ENCODE assay signal across 21 cellular contexts in the genomic region with DNA sequence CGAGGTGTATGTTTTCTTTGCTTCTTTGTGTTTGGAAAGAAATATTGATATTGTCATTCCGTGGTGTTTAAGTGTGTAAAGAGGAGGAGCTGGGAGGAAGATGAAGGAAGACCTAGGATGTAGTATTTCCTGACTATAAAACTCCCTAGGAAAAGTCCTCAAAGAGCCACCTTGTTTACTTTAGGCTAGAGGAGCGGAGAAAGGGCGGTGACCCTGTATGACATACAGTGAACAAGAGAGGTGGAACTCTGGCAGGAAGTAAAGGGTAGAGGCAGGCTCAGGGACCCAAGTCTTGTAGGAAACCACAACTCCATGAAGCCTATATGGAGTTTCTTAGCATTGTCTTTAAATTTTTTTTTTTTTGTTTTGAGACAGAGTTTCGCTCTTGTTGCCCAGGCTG. TPM values are rescaled to one million over a fixed set of nuclear protein-coding genes. Genes with fewer than 3 reads are reported as not detected.
DNase-seq lines count a peak whose midpoint lies in the region; ATAC-seq, FAIRE-seq and TF ChIP-seq lines count a peak whose summit lies in the region.
"Had no signal": no experiment of that assay in that cellular context is flagged by ENCODE, and none has a peak within 500 bp of the region (broad histone marks: within the 10 kb centered on the region; RNA-seq: fewer than 3 reads in every experiment).

No MANE protein-coding gene starts in this region.

- H3K79me2 ChIP-seq in smooth muscle cell (ENCODE audit: low read depth): no peaks in the 10 kb centered on the region

- H3K9me3 Mint-ChIP-seq in activated T-cell treated with anti-CD3 and anti-CD28 coated beads, Interleukin-2, amount 50 U/mL, for 4 hours: peaks cover 4% of the 10 kb centered on the region
- H3K9me3 Mint-ChIP-seq: IgD-negative memory B cell had no signal

- no peaks in the 10 kb centered on the region for H3F3A ChIP-seq in smooth muscle cell (ENCODE audit: low read depth)

- H3K4me1 ChIP-seq in esophagus (ENCODE audit: control insufficient read depth in 2 of 2, insufficient read depth in 2 of 2, low read length in 1 of 2) (peaks cover 0 to 5% of the 10 kb centered on the region in 2 donors), prostate gland (replicated peaks) (no peaks in the 10 kb centered on the region), kidney (ENCODE audit: control insufficient read depth in 1 of 2, insufficient read depth in 1 of 2, low read depth in 1 of 2, low read length in 2 of 2) (peaks cover 7 to 8% of the 10 kb centered on the region in 2 donors), gastrocnemius medialis (peaks cover 0 to 2% of the 10 kb centered on the region in 2 donors), smooth muscle cell (ENCODE audit: low read depth) (no peaks in the 10 kb centered on the region)

- ATAC-seq in activated T-cell treated with anti-CD3 and anti-CD28 coated beads, Interleukin-2, amount 50 U/mL, for 4 hours: no peak
- ATAC-seq in T-helper 17 cell: peak; percentile 56
- ATAC-seq in gastrocnemius medialis: no peak
- ATAC-seq: A549; gastroesophageal sphincter; stimulated activated memory B cell treated with anti-CD40 and anti-IgM and Interleukin-4, amounts not matched to agents 10 μg/mL and 1 μg/mL and 100 μg/mL, for 72 hours had no signal

- no peak for DNase-seq in activated T-cell treated with anti-CD3 and anti-CD28 coated beads, Interleukin-2, amount 50 U/mL, for 4 hours
- DNase-seq in activated T-cell treated with anti-CD3 and anti-CD28 coated beads, Interleukin-2, amount 50 U/mL, for 1 hour: no peak
- no peak for DNase-seq in T-helper 17 cell
- DNase-seq in prostate gland (ENCODE audit: low spot score): no peak
- no peak for DNase-seq in kidney
- DNase-seq in gastrocnemius medialis: no peak
- no peak for DNase-seq in smooth muscle cell (lab: John Stamatoyannopoulos, UW; ENCODE audit: unreplicated experiment)
- DNase-seq: activated T-cell treated with anti-CD3 and anti-CD28 coated beads for 4 hours, cerebellar nuclear complex, DMS79 treated with DMSO at 0.1 percent for 48 hours, NCI-H526, T1000 had no signal

- TF ChIP-seq POLR2A in prostate gland (IDR thresholded peaks at IDR 0.05) (no peak), gastrocnemius medialis (IDR thresholded peaks at IDR 0.05) (no peak)

- H3K36me3 ChIP-seq in esophagus (ENCODE audit: control insufficient read depth in 2 of 2, insufficient read depth in 2 of 2, low read length in 1 of 2) (no peaks in the 10 kb centered on the region), prostate gland (no peaks in the 10 kb centered on the region), kidney (ENCODE audit: control insufficient read depth in 1 of 2, insufficient read depth in 2 of 2, low read length in 2 of 2) (no peaks in the 10 kb centered on the region), gastrocnemius medialis (no peaks in the 10 kb centered on the region), smooth muscle cell (ENCODE audit: low read depth) (no peaks in the 10 kb centered on the region)
- H3K36me3 ChIP-seq: BLaER1 treated with 17β-estradiol and CSF1 and Interleukin-3, amounts not matched to agents 10 nM and 100 nM; gastroesophageal sphincter; tibial nerve had no signal

- no peak overlapping the region for H3K4me2 ChIP-seq in smooth muscle cell
- H3K4me2 ChIP-seq: A549; BLaER1 treated with 17β-estradiol and CSF1 and Interleukin-3, amounts not matched to agents 10 nM and 100 nM had no signal

- no peaks in the 10 kb centered on the region for H3K27me3 Mint-ChIP-seq in activated T-cell treated with anti-CD3 and anti-CD28 coated beads, Interleukin-2, amount 50 U/mL, for 4 hours (ENCODE audit: low read depth)
- no peaks in the 10 kb centered on the region for H3K27me3 Mint-ChIP-seq in T-helper 17 cell
- H3K27me3 Mint-ChIP-seq: IgD-negative memory B cell; stimulated activated memory B cell treated with anti-CD40 and anti-IgM and Interleukin-4, amounts not matched to agents 10 μg/mL and 1 μg/mL and 100 μg/mL, for 72 hours had no signal

- H3K27ac ChIP-seq in esophagus (ENCODE audit: low read depth in 2 of 2, low read length in 1 of 2): peak overlapping the region; percentile 85 to 90
- H3K27ac ChIP-seq in prostate gland: peak overlapping the region; percentile 13 to 65
- no peak overlapping the region for H3K27ac ChIP-seq in kidney (ENCODE audit: low read depth in 2 of 2, low read length in 2 of 2)
- no peak overlapping the region for H3K27ac ChIP-seq in gastrocnemius medialis
- H3K27ac ChIP-seq in smooth muscle cell (ENCODE audit: low read depth): no peak overlapping the region
- H3K27ac ChIP-seq: A549; BLaER1 treated with 17β-estradiol and CSF1 and Interleukin-3, amounts not matched to agents 10 nM and 100 nM; gastroesophageal sphincter had no signal

- no peak overlapping the region for H3K9ac ChIP-seq in kidney (ENCODE audit: low read length in 2 of 2)
- no peak overlapping the region for H3K9ac ChIP-seq in smooth muscle cell (ENCODE audit: low read depth)
- H3K9ac ChIP-seq: BLaER1 treated with 17β-estradiol and CSF1 and Interleukin-3, amounts not matched to agents 10 nM and 100 nM had no signal

- intact Hi-C loops in prostate gland (cut with DNase I) (no loop called here), kidney (cut with DNase I) (no loop called here), gastrocnemius medialis (cut with DNase I; ENCODE audit: low total_unique reads) (loop anchor here (5.0 kb wide), 1 partner anchor 1604 kb away; no protein-coding TSS in a partner anchor)

- no peak overlapping the region for H2AFZ ChIP-seq in smooth muscle cell (ENCODE audit: low read depth)

- H3K4me3 Mint-ChIP-seq in activated T-cell treated with anti-CD3 and anti-CD28 coated beads, Interleukin-2, amount 50 U/mL, for 4 hours: peak overlapping the region; percentile 71
- H3K4me3 Mint-ChIP-seq in T-helper 17 cell: peak overlapping the region; percentile 81
- H3K4me3 Mint-ChIP-seq: IgD-negative memory B cell; nephron; stimulated activated memory B cell treated with anti-CD40 and anti-IgM and Interleukin-4, amounts not matched to agents 10 μg/mL and 1 μg/mL and 100 μg/mL, for 72 hours had no signal

- H3K4me3 ChIP-seq in esophagus (ENCODE audit: low read depth in 1 of 2, low read length in 2 of 2) (no peak overlapping the region), prostate gland (no peak overlapping the region), kidney (ENCODE audit: low read length in 2 of 2) (no peak overlapping the region), gastrocnemius medialis (no peak overlapping the region), smooth muscle cell (no peak overlapping the region)
- H3K4me3 ChIP-seq: A549; BLaER1 treated with 17β-estradiol and CSF1 and Interleukin-3, amounts not matched to agents 10 nM and 100 nM; gastroesophageal sphincter; tibial nerve had no signal

- H3K9me3 ChIP-seq in T-helper 17 cell (ENCODE audit: control insufficient read depth, low read length, poor library complexity, severe bottlenecking) (no peaks in the 10 kb centered on the region), esophagus (ENCODE audit: control insufficient read depth in 2 of 2, insufficient read depth in 1 of 2, low read depth in 1 of 2, low read length in 1 of 2) (no peaks in the 10 kb centered on the region), prostate gland (no peaks in the 10 kb centered on the region), kidney (ENCODE audit: control insufficient read depth in 1 of 2, low read length in 2 of 2) (no peaks in the 10 kb centered on the region), gastrocnemius medialis (no peaks in the 10 kb centered on the region), smooth muscle cell (replicated peaks; ENCODE audit: low read depth) (no peaks in the 10 kb centered on the region)
- H3K9me3 ChIP-seq: A549, gastroesophageal sphincter had no signal

- H3K27me3 ChIP-seq in esophagus (ENCODE audit: control insufficient read depth in 1 of 2, insufficient read depth in 2 of 2, low read length in 2 of 2) (no peaks in the 10 kb centered on the region), prostate gland (replicated peaks; ENCODE audit: insufficient read depth) (no peaks in the 10 kb centered on the region), gastrocnemius medialis (no peaks in the 10 kb centered on the region), smooth muscle cell (ENCODE audit: low read depth) (no peaks in the 10 kb centered on the region)
- H3K27me3 ChIP-seq: BLaER1 treated with 17β-estradiol and CSF1 and Interleukin-3, amounts not matched to agents 10 nM and 100 nM; gastroesophageal sphincter; tibial nerve had no signal

- in situ Hi-C loops in gastrocnemius medialis (cut with MboI; ENCODE audit: low sequenced_read_pairs in 4 of 4): no loop called here

- H3K4me1 Mint-ChIP-seq in activated T-cell treated with anti-CD3 and anti-CD28 coated beads, Interleukin-2, amount 50 U/mL, for 4 hours (ENCODE audit: low read depth): peaks cover 76% of the 10 kb centered on the region
- peaks cover 22% of the 10 kb centered on the region for H3K4me1 Mint-ChIP-seq in T-helper 17 cell
- H3K4me1 Mint-ChIP-seq: IgD-negative memory B cell had no signal

- no peak for FAIRE-seq in kidney (lab: Jason Lieb, UNC)
- FAIRE-seq: GM18507 had no signal

- peak overlapping the region; percentile 53 for H3K27ac Mint-ChIP-seq in T-helper 17 cell
- H3K27ac Mint-ChIP-seq: IgD-negative memory B cell; stimulated activated memory B cell treated with anti-CD40 and anti-IgM and Interleukin-4, amounts not matched to agents 10 μg/mL and 1 μg/mL and 100 μg/mL, for 72 hours had no signal

- 53 to 62% methylated on average over 5 of the region's 5 CpGs for WGBS in esophagus, 2 donors
- 42% methylated on average over 5 of the region's 5 CpGs for WGBS in prostate gland
- WGBS in smooth muscle cell (ENCODE audit: low lambda C conversion rate): 83% methylated on average over 5 of the region's 5 CpGs

- no peaks in the 10 kb centered on the region for H4K20me1 ChIP-seq in smooth muscle cell (ENCODE audit: low read depth)
- H4K20me1 ChIP-seq: BLaER1 treated with 17β-estradiol and CSF1 and Interleukin-3, amounts not matched to agents 10 nM and 100 nM had no signal

- no peak for TF ChIP-seq CTCF in prostate gland (IDR thresholded peaks at IDR 0.05)
- TF ChIP-seq CTCF in kidney (IDR thresholded peaks at IDR 0.05; ENCODE audit: borderline replicate concordance, extremely low read depth, insufficient read depth): no peak
- TF ChIP-seq CTCF in gastrocnemius medialis (IDR thresholded peaks at IDR 0.05 in 4 of 5, conservative IDR thresholded peaks at IDR 0.05 in 1 of 5): no peak
- no peak for TF ChIP-seq CTCF in smooth muscle cell (IDR thresholded peaks at IDR 0.05; ENCODE audit: borderline replicate concordance, insufficient read depth, poor library complexity, severe bottlenecking)

- peaks cover 3% of the 10 kb centered on the region for H3K36me3 Mint-ChIP-seq in activated T-cell treated with anti-CD3 and anti-CD28 coated beads, Interleukin-2, amount 50 U/mL, for 4 hours (ENCODE audit: insufficient read depth)
- H3K36me3 Mint-ChIP-seq in T-helper 17 cell (ENCODE audit: low read depth): peaks cover 4% of the 10 kb centered on the region
- H3K36me3 Mint-ChIP-seq: IgD-negative memory B cell; stimulated activated memory B cell treated with anti-CD40 and anti-IgM and Interleukin-4, amounts not matched to agents 10 μg/mL and 1 μg/mL and 100 μg/mL, for 72 hours had no signal

RNA-seq across cellular contexts. Expression of a gene that starts 14.0 kb away (rescaled TPM):
- 1 to 10 TPM in 2 of 3 donors, under 1 TPM in 1; 0.87 to 9.3 (median 3.6) TPM for total RNA-seq in activated T-cell treated with anti-CD3 and anti-CD28 coated beads, Interleukin-2, amount 50 U/mL, for 4 hours
- total RNA-seq in T-helper 17 cell (10 to 100 TPM in 1 of 2 donors, 1 to 10 TPM in 1; 8.5 to 12.0 TPM), prostate gland (10 to 100 TPM; 72.5 to 95.8 TPM), kidney (40.2 TPM), gastrocnemius medialis (100 to 1,000 TPM in 1 of 4 donors, 10 to 100 TPM in 3; 40.3 to 135 (median 70.5) TPM), smooth muscle cell (27.1 and 40.5 TPM in 2 replicates)
- polyA plus RNA-seq in esophagus (10 to 100 TPM; 51.7 to 54.8 TPM), kidney (ENCODE audit: insufficient read depth, low read depth, low replicate concordance) (34.5 TPM), smooth muscle cell (6.8 and 23.0 TPM in 2 replicates)

Comparison
In these comparisons a context has a peak if more than half of its experiments do, and no peak if none do; other contexts are left out.
1. H3K27ac ChIP-seq: peak in esophagus (2 of 2) and prostate gland (2 of 2); none in kidney (0 of 2), gastrocnemius medialis (0 of 4) and smooth muscle cell (single experiment).